In the genomic region with DNA sequence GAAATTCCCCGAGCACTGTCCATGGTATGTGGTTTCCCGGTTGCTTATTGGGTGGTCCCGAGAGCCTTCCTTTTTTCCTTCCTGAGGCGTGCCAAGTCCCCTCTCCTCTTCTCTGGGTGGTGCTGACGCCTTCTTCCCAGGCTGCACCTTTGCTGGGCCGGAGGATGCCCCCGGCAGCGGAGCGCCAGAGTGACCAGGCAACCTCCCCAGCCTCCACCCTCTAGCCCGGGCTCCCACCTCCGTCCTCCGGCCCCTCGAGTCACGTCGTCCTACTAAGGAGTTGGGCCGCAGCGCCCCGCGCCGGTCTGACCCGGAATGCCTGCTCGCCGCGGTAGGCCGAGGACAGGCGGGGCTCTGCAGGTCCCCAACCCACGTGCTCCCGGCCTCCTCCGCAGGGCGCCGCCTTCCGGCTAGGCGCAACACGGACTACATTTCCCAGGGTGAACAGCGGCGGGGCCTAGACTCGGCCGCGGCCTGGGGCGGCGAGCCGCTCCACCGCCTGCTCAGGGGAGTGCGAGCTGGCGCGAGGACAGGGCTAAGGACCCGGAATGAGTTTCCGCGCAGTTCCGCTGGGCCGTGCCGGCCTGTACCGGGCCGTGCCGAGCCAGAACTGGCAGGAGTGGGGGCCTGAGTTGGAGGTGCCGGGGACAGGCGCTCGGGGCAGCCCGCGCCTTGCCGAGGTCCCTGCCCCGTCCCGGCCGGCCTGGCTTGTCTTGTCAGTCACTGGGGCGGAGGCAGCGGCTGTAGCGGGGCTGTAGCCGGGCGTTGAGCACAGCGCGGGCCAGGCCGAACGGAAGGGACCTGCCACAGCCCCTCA, we compare ENCODE assay signal across 8 cellular contexts. TPM values are rescaled to one million over a fixed set of nuclear protein-coding genes. Genes with fewer than 3 reads are reported as not detected.
DNase-seq lines count a peak whose midpoint lies in the region; ATAC-seq and TF ChIP-seq lines count a peak whose summit lies in the region.

A gene with protein sequence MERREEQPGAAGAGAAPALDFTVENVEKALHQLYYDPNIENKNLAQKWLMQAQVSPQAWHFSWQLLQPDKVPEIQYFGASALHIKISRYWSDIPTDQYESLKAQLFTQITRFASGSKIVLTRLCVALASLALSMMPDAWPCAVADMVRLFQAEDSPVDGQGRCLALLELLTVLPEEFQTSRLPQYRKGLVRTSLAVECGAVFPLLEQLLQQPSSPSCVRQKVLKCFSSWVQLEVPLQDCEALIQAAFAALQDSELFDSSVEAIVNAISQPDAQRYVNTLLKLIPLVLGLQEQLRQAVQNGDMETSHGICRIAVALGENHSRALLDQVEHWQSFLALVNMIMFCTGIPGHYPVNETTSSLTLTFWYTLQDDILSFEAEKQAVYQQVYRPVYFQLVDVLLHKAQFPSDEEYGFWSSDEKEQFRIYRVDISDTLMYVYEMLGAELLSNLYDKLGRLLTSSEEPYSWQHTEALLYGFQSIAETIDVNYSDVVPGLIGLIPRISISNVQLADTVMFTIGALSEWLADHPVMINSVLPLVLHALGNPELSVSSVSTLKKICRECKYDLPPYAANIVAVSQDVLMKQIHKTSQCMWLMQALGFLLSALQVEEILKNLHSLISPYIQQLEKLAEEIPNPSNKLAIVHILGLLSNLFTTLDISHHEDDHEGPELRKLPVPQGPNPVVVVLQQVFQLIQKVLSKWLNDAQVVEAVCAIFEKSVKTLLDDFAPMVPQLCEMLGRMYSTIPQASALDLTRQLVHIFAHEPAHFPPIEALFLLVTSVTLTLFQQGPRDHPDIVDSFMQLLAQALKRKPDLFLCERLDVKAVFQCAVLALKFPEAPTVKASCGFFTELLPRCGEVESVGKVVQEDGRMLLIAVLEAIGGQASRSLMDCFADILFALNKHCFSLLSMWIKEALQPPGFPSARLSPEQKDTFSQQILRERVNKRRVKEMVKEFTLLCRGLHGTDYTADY (plus strand): TSS at position 707 of the 817 bp plus-strand sequence. CDS start 651 bp downstream, outside the sequence.

- intact Hi-C loops in heart left ventricle (cut with DNase I): loop anchor here in 4 of 10 donors (1.0 to 5.0 kb wide), 4 partner anchors 13 to 239 kb away; a partner anchor contains a TSS
- intact Hi-C loops in posterior vena cava (cut with DNase I): no loop called here
- intact Hi-C loops in upper lobe of right lung (cut with DNase I): no loop called here

- peak; percentile 90 for ATAC-seq in HG02763 (IDR thresholded peaks at IDR 0.05; ENCODE audit: unreplicated experiment)
- ATAC-seq in heart left ventricle: peak; percentile 90 to 94 (median 93)
- peak; percentile 98 for ATAC-seq in upper lobe of right lung

- DNase-seq in NCI-H1417 (lab: John Stamatoyannopoulos, UW) (peak; percentile 91 to 97 (median 97)), T follicular helper cell (ENCODE audit: low read depth) (peak; percentile 92), heart left ventricle (peak; percentile 95 to 98 (median 96)), posterior vena cava (ENCODE audit: low spot score) (peak; percentile 99), upper lobe of right lung (peak; percentile 98)

- H3K4me3 ChIP-seq in GM12875 (ENCODE audit: low read depth, low read length) (peak within 1 kb of the TSS; percentile 95), heart left ventricle (peak within 1 kb of the TSS; percentile 48 to 83 (median 71)), upper lobe of right lung (peak within 1 kb of the TSS; percentile 75)

- no peaks in the 10 kb centered on the region for H3K9me3 ChIP-seq in heart left ventricle
- no peaks in the 10 kb centered on the region for H3K9me3 ChIP-seq in upper lobe of right lung

- 0% methylated on average over 64 to 73 of the region's 73 CpGs for WGBS in adipose tissue, 3 donors
- WGBS in heart left ventricle, 4 donors: 0 to 1% (median 0%) methylated on average over 47 to 73 of the region's 73 CpGs

- H3K36me3 ChIP-seq in heart left ventricle (peaks cover 0 to 18% (median 9%) of the 10 kb centered on the region in 9 donors), upper lobe of right lung (no peaks in the 10 kb centered on the region)

- H3K27me3 ChIP-seq in heart left ventricle (no peaks in the 10 kb centered on the region), upper lobe of right lung (no peaks in the 10 kb centered on the region)

- H3K27ac ChIP-seq in adipose tissue (ENCODE audit: low read depth, low read length) (peak within 1 kb of the TSS; percentile 4), heart left ventricle (peak within 1 kb of the TSS; percentile 89 to 99 (median 97)), upper lobe of right lung (peak within 1 kb of the TSS; percentile 97)

- TF ChIP-seq CTCF in GM12875 (IDR thresholded peaks at IDR 0.05; ENCODE audit: borderline replicate concordance, insufficient read depth, low read depth, low read length) (peak; percentile 86), heart left ventricle (IDR thresholded peaks at IDR 0.05) (peak; percentile 56 to 88 (median 70)), upper lobe of right lung (IDR thresholded peaks at IDR 0.05) (peak; percentile 71)

- peak in 1 of 2 donors; percentile 83 for TF ChIP-seq POLR2A in heart left ventricle (IDR thresholded peaks at IDR 0.05)

- H3K4me1 ChIP-seq in heart left ventricle (peaks cover 6 to 58% (median 48%) of the 10 kb centered on the region in 12 donors), upper lobe of right lung (peaks cover 29% of the 10 kb centered on the region)

RNA-seq across cellular contexts. Expression of the gene that starts here (rescaled TPM):
- polyA plus RNA-seq in adipose tissue (10 to 100 TPM in 2 of 3 donors, 1 to 10 TPM in 1; 7.1 to 12.1 (median 10.7) TPM), heart left ventricle (10 to 100 TPM; 29.9 to 46.9 TPM)
- total RNA-seq in heart left ventricle (10 to 100 TPM; 51.4 to 71.0 (median 56.7) TPM), posterior vena cava (10 to 100 TPM; 20.4 to 21.8 TPM), upper lobe of right lung (24.9 TPM)

Comparison
In these comparisons a context has a peak if more than half of its experiments do, and no peak if none do; other contexts are left out.
1. Peak in every context shown above with its lines: DNase-seq, ATAC-seq, H3K4me3 ChIP-seq and H3K27ac ChIP-seq.
2. H3K27ac ChIP-seq: peak in every context shown above with its lines; median percentile 97 in heart left ventricle; 97 in upper lobe of right lung; 4 in adipose tissue.